In the genomic region with DNA sequence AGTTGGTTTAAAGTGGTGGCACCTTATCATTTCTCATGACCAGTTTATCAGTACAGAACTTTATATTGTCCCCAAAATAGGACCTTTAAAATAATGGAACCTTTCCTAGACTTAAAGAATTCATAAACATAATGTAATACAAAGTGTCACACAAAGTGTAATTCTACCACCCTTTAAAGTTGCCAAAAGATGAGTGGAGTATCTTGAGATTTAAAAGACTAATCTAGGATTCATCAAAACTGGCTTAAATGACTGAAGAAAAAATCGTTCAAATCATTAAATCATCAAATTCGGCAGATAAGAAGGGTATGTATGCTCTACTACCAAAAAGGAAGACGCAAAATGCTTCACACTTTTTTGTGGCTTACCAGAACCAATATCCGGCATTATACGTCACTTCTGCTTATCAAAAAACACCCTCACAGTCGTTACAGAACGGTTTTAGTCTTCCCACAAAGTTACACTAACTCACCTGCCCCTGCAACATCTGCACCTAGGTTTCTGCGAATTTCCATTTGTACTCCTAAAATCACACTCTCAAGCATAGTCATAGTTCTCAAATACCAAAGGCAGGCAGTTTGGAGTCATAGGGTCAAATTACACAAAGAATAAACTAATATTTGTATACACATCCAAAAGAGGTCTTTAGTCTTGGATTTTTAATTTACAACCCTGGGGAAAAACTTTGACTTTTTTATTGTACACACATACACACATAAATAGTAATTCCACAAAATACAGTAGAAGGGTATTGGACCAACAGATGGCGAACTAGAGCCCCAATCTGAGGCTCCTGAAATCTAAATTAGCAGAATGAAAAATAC, we compare ENCODE assay signal across 8 cellular contexts. TPM values are rescaled to one million over a fixed set of nuclear protein-coding genes. Genes with fewer than 3 reads are reported as not detected.
DNase-seq lines count a peak whose midpoint lies in the region; ATAC-seq and TF ChIP-seq lines count a peak whose summit lies in the region.

No MANE protein-coding gene starts in this region.

- peaks cover 59 to 74% (median 66%) of the 10 kb centered on the region in 3 donors for H3K4me1 Mint-ChIP-seq in T-cell
- peaks cover 36% of the 10 kb centered on the region for H3K4me1 Mint-ChIP-seq in mesothelial cell of epicardium

- peak overlapping the region; percentile 75 for H3K27ac ChIP-seq in Karpas-422 (ENCODE audit: low read length)
- H3K27ac ChIP-seq in testis = peak overlapping the region; percentile 99

- CTCF ChIA-PET in T-cell (lab: Charles Lee) = interaction anchor here (1.0 to 2.2 kb wide), 4 partner anchors 17 to 18 kb away, joined by 5 to 76 read pairs (median 11); no protein-coding TSS in a partner anchor

- H3K36me3 Mint-ChIP-seq in T-cell (peaks cover 4% of the 10 kb centered on the region), mesothelial cell of epicardium (peaks cover 5% of the 10 kb centered on the region)

- no peaks in the 10 kb centered on the region for H3K9me2 ChIP-seq in Karpas-422 (replicated peaks; ENCODE audit: insufficient read depth, low read length)

- H3K4me2 ChIP-seq in Karpas-422 (ENCODE audit: low read depth, low read length, poor library complexity, severe bottlenecking) = peak overlapping the region; percentile 83

- peak overlapping the region; percentile 85 for H3K4me3 ChIP-seq in Karpas-422 (ENCODE audit: low read length)
- peak overlapping the region; percentile 89 to 96 for H3K4me3 ChIP-seq in testis

- H3K27me3 ChIP-seq in Karpas-422 (ENCODE audit: low read length) (no peaks in the 10 kb centered on the region), testis (no peaks in the 10 kb centered on the region)

- H3K79me2 ChIP-seq in Karpas-422 (ENCODE audit: low read length) = peaks cover 86% of the 10 kb centered on the region

- no peak for TF ChIP-seq POLR2A in testis (IDR thresholded peaks at IDR 0.05)

- H3K4me3 Mint-ChIP-seq in T-cell (peak overlapping the region; percentile 83 to 96 (median 85)), mesothelial cell of epicardium (peak overlapping the region; percentile 77)

- DNase-seq in DMS153 treated with DMSO at 0.1 percent for 48 hours (lab: John Stamatoyannopoulos, UW; ENCODE audit: unreplicated experiment) = peak; percentile 14
- DNase-seq in DMS153 (lab: John Stamatoyannopoulos, UW) = no peak
- DNase-seq in Karpas-422 = peak; percentile 90
- peak in 31 of 34 experiments; percentile 9 to 76 (median 53) for DNase-seq in T-cell
- peak; percentile 57 for DNase-seq in cerebellum (ENCODE audit: low spot score)
- no peak for DNase-seq in mesothelial cell of epicardium (ENCODE audit: low spot score in 2 of 2, unreplicated experiment in 2 of 2)
- DNase-seq in testis = no peak

- 45 to 49% methylated on average over 9 of the region's 9 CpGs for WGBS in testis, 2 donors

- H3K9ac ChIP-seq in Karpas-422 (ENCODE audit: low read length) = peak overlapping the region; percentile 88

- POLR2A ChIA-PET in T-cell (lab: Charles Lee) = interaction anchor here in 1 of 2 donors (0.6 kb wide), 1 partner anchor 17 kb away, joined by 5 read pairs; no protein-coding TSS in a partner anchor

- H3K4me1 ChIP-seq in Karpas-422 (ENCODE audit: low read length) = peaks cover 42% of the 10 kb centered on the region
- peaks cover 7% of the 10 kb centered on the region for H3K4me1 ChIP-seq in testis

- H3K27ac Mint-ChIP-seq in T-cell (peak overlapping the region; percentile 93 to 98), mesothelial cell of epicardium (peak overlapping the region; percentile 88)

- ATAC-seq in T-cell (replicated peaks in 1 of 4) (peak; percentile 22 to 67 (median 34)), HG03097 (IDR thresholded peaks at IDR 0.05; ENCODE audit: low FRiP score, unreplicated experiment) (no peak)

- H4K20me1 ChIP-seq in Karpas-422 (ENCODE audit: insufficient read depth, low read depth, low read length) = peaks cover 23% of the 10 kb centered on the region

- TF ChIP-seq CTCF in mesothelial cell of epicardium (IDR thresholded peaks at IDR 0.05; ENCODE audit: unreplicated experiment) (no peak), testis (IDR thresholded peaks at IDR 0.05) (peak in 1 of 3 experiments; percentile 8)

- intact Hi-C loops in testis (cut with DNase I; ENCODE audit: low total_unique reads) = loop anchor here (10.0 kb wide), 1 partner anchor 150 kb away; no protein-coding TSS in a partner anchor

- no peaks in the 10 kb centered on the region for H3K9me3 Mint-ChIP-seq in T-cell
- H3K9me3 Mint-ChIP-seq in mesothelial cell of epicardium = no peaks in the 10 kb centered on the region

- H3K36me3 ChIP-seq in Karpas-422 (ENCODE audit: insufficient read depth, low read length) (no peaks in the 10 kb centered on the region), testis (ENCODE audit: low read depth, missing control alignments) (no peaks in the 10 kb centered on the region)

- H3K9me3 ChIP-seq in Karpas-422 (ENCODE audit: low read length) = no peaks in the 10 kb centered on the region
- H3K9me3 ChIP-seq in testis = no peaks in the 10 kb centered on the region

- H3K27me3 Mint-ChIP-seq in T-cell (no peaks in the 10 kb centered on the region), mesothelial cell of epicardium (ENCODE audit: low read depth) (no peaks in the 10 kb centered on the region)

- H2AFZ ChIP-seq in Karpas-422 (ENCODE audit: low read length) = peak overlapping the region; percentile 19

RNA-seq across cellular contexts. Expression of gene KANSL1, which starts 1.4 kb away (rescaled TPM):
- 127 and 153 TPM in 2 replicates for total RNA-seq in Karpas-422 (2014; rRNA removed; shearing (Covaris generic); ENCODE audit: low replicate concordance)
- total RNA-seq in T-cell (100 to 1,000 TPM; 113 to 301 (median 160) TPM), cerebellum (197 TPM), mesothelial cell of epicardium (185 to 189 TPM (median 189 TPM) in 3 replicates), testis (100 to 1,000 TPM; 152 to 158 TPM)
- 70.3 TPM for polyA plus RNA-seq in testis (ENCODE audit: insufficient read depth, low read depth, low replicate concordance)

Comparison
In these comparisons a context has a peak if more than half of its experiments do, and no peak if none do; other contexts are left out.
1. DNase-seq: peak in DMS153 treated with DMSO at 0.1 percent for 48 hours (single experiment), Karpas-422 (single experiment), T-cell (31 of 34) and cerebellum (single experiment); none in DMS153 (single experiment), mesothelial cell of epicardium (0 of 2) and testis (single experiment).